ENCODE assay signal across 8 cellular contexts in the genomic region with DNA sequence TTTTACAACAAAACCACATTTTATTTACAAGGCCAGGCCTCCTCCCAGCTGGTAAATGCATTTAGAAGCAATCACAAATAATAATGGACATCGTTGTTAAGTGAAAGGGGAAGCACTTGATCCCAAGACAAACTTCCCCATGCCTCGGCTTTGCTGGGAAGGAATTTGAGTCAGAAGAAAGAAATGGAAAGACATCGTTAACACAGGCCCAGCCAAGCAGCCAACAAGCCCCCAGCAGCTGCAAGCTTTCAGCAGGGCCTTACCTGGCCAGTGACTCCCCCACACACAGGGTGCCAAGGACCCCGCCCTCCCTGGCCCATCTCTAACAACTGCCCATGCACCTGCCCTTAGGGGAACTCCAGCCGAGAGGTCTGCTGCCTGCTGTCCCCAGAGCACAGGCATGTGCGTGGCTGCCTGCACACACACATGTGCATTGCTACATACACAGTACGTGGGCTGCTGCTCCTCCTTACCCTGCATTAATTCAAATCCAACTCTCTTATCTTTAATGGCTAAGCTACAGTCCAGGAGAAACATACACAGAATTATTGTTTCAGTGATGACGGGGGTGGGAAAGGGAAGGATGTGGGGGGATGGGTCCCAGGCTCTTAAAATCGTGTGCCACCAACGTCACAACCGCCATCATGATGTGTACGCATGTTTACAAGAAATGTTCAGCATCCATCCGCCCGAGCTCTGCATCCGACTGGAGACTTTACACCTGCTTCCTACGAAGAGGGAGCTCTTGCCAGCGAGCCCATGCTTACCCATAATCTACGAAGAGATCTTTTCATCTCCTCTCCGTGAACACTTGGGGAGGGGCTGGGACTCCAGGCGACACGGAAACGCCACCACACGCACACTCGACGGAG. TPM values are rescaled to one million over a fixed set of nuclear protein-coding genes. Genes with fewer than 3 reads are reported as not detected.
DNase-seq lines count a peak whose midpoint lies in the region; FAIRE-seq and TF ChIP-seq lines count a peak whose summit lies in the region.
"Had no signal": no experiment of that assay in that cellular context is flagged by ENCODE, and none has a peak within 500 bp of the region (broad histone marks: within the 10 kb centered on the region; RNA-seq: fewer than 3 reads in every experiment).

No MANE protein-coding gene starts in this region.

- H3K9me3 ChIP-seq in keratinocyte (ENCODE audit: control insufficient read depth, low read depth, low read length): no peaks in the 10 kb centered on the region
- H3K9me3 ChIP-seq in thymus (ENCODE audit: control insufficient read depth): no peaks in the 10 kb centered on the region
- no peaks in the 10 kb centered on the region for H3K9me3 ChIP-seq in WERI-Rb-1 (ENCODE audit: severe bottlenecking)
- no peaks in the 10 kb centered on the region for H3K9me3 ChIP-seq in GM23248 (ENCODE audit: low read depth)

- TF ChIP-seq CTCF in keratinocyte (optimal IDR thresholded peaks at IDR 0.05 in 1 of 3, IDR thresholded peaks at IDR 0.05 in 1 of 3, conservative IDR thresholded peaks at IDR 0.05 in 1 of 3; ENCODE audit: extremely low read depth in 1 of 3, insufficient read depth in 2 of 3, low read length in 3 of 3) (no peak), WERI-Rb-1 (IDR thresholded peaks at IDR 0.05; ENCODE audit: low read depth, low read length) (no peak)

- H3K4me2 ChIP-seq in keratinocyte (ENCODE audit: control insufficient read depth, extremely low read depth, insufficient read depth, low read depth, low read length) (peak overlapping the region; percentile 100), GM23248 (ENCODE audit: unreplicated experiment) (no peak overlapping the region)

- no peak overlapping the region for H2AFZ ChIP-seq in keratinocyte (ENCODE audit: control insufficient read depth, low read length)
- no peak overlapping the region for H2AFZ ChIP-seq in GM23248

- peak; percentile 71 for FAIRE-seq in keratinocyte (lab: Jason Lieb, UNC)

- no peaks in the 10 kb centered on the region for H3F3A ChIP-seq in GM23248 (ENCODE audit: insufficient read depth)

- no peaks in the 10 kb centered on the region for H3K9me2 ChIP-seq in GM23248 (ENCODE audit: insufficient read depth)

- H3K79me2 ChIP-seq in keratinocyte (ENCODE audit: control insufficient read depth, insufficient read depth, low read length) (peaks cover 100% of the 10 kb centered on the region), GM23248 (ENCODE audit: insufficient read depth) (no peaks in the 10 kb centered on the region)

- DNase-seq in T-helper 1 cell (peak; percentile 59 to 97 (median 79)), activated T-helper 1 cell treated with Interleukin-2 at 50 U/mL for 16 hours (ENCODE audit: low read depth) (peak; percentile 73), keratinocyte (ENCODE audit: low read depth, low spot score) (no peak), NCI-H2081 treated with DMSO at 0.1 percent for 48 hours (lab: John Stamatoyannopoulos, UW) (no peak), WERI-Rb-1 (no peak), GM23248 (no peak)
- DNase-seq: hypothalamus had no signal

- H3K36me3 ChIP-seq in keratinocyte (ENCODE audit: control insufficient read depth in 2 of 2, extremely low read depth in 1 of 2, insufficient read depth in 2 of 2, low read length in 2 of 2): peaks cover 2 to 7% of the 10 kb centered on the region in 2 experiments
- peaks cover 21% of the 10 kb centered on the region for H3K36me3 ChIP-seq in thymus (ENCODE audit: control insufficient read depth, insufficient read depth)
- no peaks in the 10 kb centered on the region for H3K36me3 ChIP-seq in WERI-Rb-1
- H3K36me3 ChIP-seq in GM23248 (ENCODE audit: low read depth): no peaks in the 10 kb centered on the region

- H3K9me1 ChIP-seq in keratinocyte (ENCODE audit: control insufficient read depth, extremely low read depth, insufficient read depth, low read length): no peaks in the 10 kb centered on the region

- dilution Hi-C loops in keratinocyte (cut with MboI; ENCODE audit: extremely low pct_ligation_motif_present, low sequenced_read_pairs): no loop called here

- peaks cover 74% of the 10 kb centered on the region for H3K4me1 ChIP-seq in keratinocyte (ENCODE audit: control insufficient read depth, extremely low read depth, insufficient read depth, low read length)
- peaks cover 27% of the 10 kb centered on the region for H3K4me1 ChIP-seq in thymus (ENCODE audit: control insufficient read depth, insufficient read depth, low read length)
- H3K4me1 ChIP-seq in GM23248 (ENCODE audit: insufficient read depth): no peaks in the 10 kb centered on the region

- in situ Hi-C loops in GM23248 (cut with MboI): loop anchor here (25.0 kb wide), 1 partner anchor 1125 kb away; no protein-coding TSS in a partner anchor

- H3K27me3 ChIP-seq in keratinocyte (ENCODE audit: control insufficient read depth, extremely low read depth, insufficient read depth, low read length) (no peaks in the 10 kb centered on the region), thymus (ENCODE audit: control insufficient read depth, insufficient read depth) (no peaks in the 10 kb centered on the region), WERI-Rb-1 (ENCODE audit: insufficient read depth, low read depth, severe bottlenecking) (peaks cover 89% of the 10 kb centered on the region), GM23248 (replicated peaks; ENCODE audit: insufficient read depth) (peaks cover 72% of the 10 kb centered on the region)

- H3K27ac ChIP-seq in keratinocyte (ENCODE audit: control insufficient read depth, insufficient read depth, low read length): peak overlapping the region; percentile 95
- peak overlapping the region; percentile 97 for H3K27ac ChIP-seq in thymus (ENCODE audit: low read depth)
- no peak overlapping the region for H3K27ac ChIP-seq in WERI-Rb-1
- no peak overlapping the region for H3K27ac ChIP-seq in GM23248

- peak overlapping the region; percentile 90 for H3K9ac ChIP-seq in keratinocyte (ENCODE audit: control insufficient read depth, extremely low read depth, insufficient read depth, low read length)
- no peak overlapping the region for H3K9ac ChIP-seq in GM23248

- H4K20me1 ChIP-seq in keratinocyte (ENCODE audit: control insufficient read depth, extremely low read depth, insufficient read depth, low read length) (no peaks in the 10 kb centered on the region), GM23248 (ENCODE audit: insufficient read depth) (no peaks in the 10 kb centered on the region)

- 17% methylated on average over 25 of the region's 25 CpGs for WGBS in thymus
- WGBS in GM23248 (ENCODE audit: low coverage in 1 of 2, low lambda C conversion rate in 2 of 2, missing lambda C conversion rate in 2 of 2), 2 experiments: 44 to 45% methylated on average over 21 to 25 of the region's 25 CpGs

- H3K4me3 ChIP-seq in keratinocyte (ENCODE audit: control insufficient read depth in 2 of 3, extremely low read depth in 1 of 3, insufficient read depth in 2 of 3, low read depth in 1 of 3, low read length in 3 of 3): peak overlapping the region; percentile 19 to 89 (median 75)
- H3K4me3 ChIP-seq in thymus (ENCODE audit: low read length): peak overlapping the region; percentile 19
- no peak overlapping the region for H3K4me3 ChIP-seq in WERI-Rb-1 (ENCODE audit: low read depth, low read length)
- no peak overlapping the region for H3K4me3 ChIP-seq in GM23248

RNA-seq across cellular contexts. Expression of a gene that starts 9.8 kb away (rescaled TPM):
- polyA plus RNA-seq in keratinocyte: 3.6 to 6.4 TPM (median 5.2 TPM) in 3 replicates
- polyA plus RNA-seq in keratinocyte (2011; ENCODE audit: low read depth): 2.3 TPM
- 2.6 and 3.0 TPM in 2 replicates for polyA plus RNA-seq in keratinocyte (2011; cell fraction: cytosol; rRNA removed)
- polyA plus RNA-seq in keratinocyte (2011; cell fraction: nucleus; rRNA removed): 10.9 and 11.1 TPM in 2 replicates
- polyA plus RNA-seq in keratinocyte (2012; ENCODE audit: low replicate concordance): 3.9 and 7.8 TPM in 2 replicates
- polyA minus RNA-seq in keratinocyte: 6.5 to 9.3 TPM (median 8.7 TPM) in 3 replicates
- polyA minus RNA-seq in keratinocyte (2011; cell fraction: cytosol; rRNA and poly(A)+ RNA removed): 9.4 TPM
- 17.1 and 20.4 TPM in 2 replicates for polyA minus RNA-seq in keratinocyte (2011; cell fraction: nucleus; rRNA and poly(A)+ RNA removed)
- polyA plus RNA-seq in thymus: 15.1 TPM
- total RNA-seq in GM23248 (2014; rRNA removed; shearing (Covaris generic)): not detected in 2 replicates
- polyA plus RNA-seq in GM23248 (2016; fragmentation: Nextera tagmentation; extraction: Ambion mirVana): not detected in 2 replicates

Comparison
In these comparisons a context has a peak if more than half of its experiments do, and no peak if none do; other contexts are left out.
1. DNase-seq: peak in T-helper 1 cell (5 of 5) and activated T-helper 1 cell treated with Interleukin-2 at 50 U/mL for 16 hours (single experiment); none in keratinocyte (single experiment), NCI-H2081 treated with DMSO at 0.1 percent for 48 hours (single experiment), WERI-Rb-1 (single experiment) and GM23248 (single experiment).
2. H3K27ac ChIP-seq: peak in keratinocyte (single experiment) and thymus (single experiment); none in WERI-Rb-1 (single experiment) and GM23248 (single experiment).
3. H3K4me3 ChIP-seq: peak in keratinocyte (3 of 3) and thymus (single experiment); none in WERI-Rb-1 (single experiment) and GM23248 (single experiment).